In genomic region chr6:108712946-108713345, GRCh38 we compare ENCODE assay signal across 27 cellular contexts.
DNase-seq lines count a peak whose midpoint lies in the region; ATAC-seq and TF ChIP-seq lines count a peak whose summit lies in the region.
"Had no signal": no experiment of that assay in that cellular context is flagged by ENCODE, and none has a peak within 500 bp of the region (broad histone marks: within the 10 kb centered on the region; RNA-seq: fewer than 3 reads in every experiment).

No MANE protein-coding gene starts in this region.

- H3K9me3 Mint-ChIP-seq in naive thymus-derived CD8-positive, alpha-beta T cell: no peaks in the 10 kb centered on the region
- H3K9me3 Mint-ChIP-seq: activated CD4-positive, alpha-beta memory T cell treated with anti-CD3 and anti-CD28 coated beads for 36 hours; activated T-helper 17 cell treated with anti-CD3 and anti-CD28 coated beads, Interleukin-2, amount 50 U/mL, for 72 hours; naive B cell had no signal

- intact Hi-C loops in cardiac septum (cut with DNase I): no loop called here
- intact Hi-C loops in left lung (cut with DNase I): no loop called here
- intact Hi-C loops in upper lobe of right lung (cut with DNase I): no loop called here

- ATAC-seq in RWPE2 (ENCODE audit: low read depth) (peak; percentile 25; the same call in 1 of the 3 replicates), left lung (peak; percentile 75), upper lobe of right lung (peak; percentile 82), HG02571 (IDR thresholded peaks at IDR 0.05; ENCODE audit: unreplicated experiment) (no peak)
- no peak for ATAC-seq in naive thymus-derived CD8-positive, alpha-beta T cell
- ATAC-seq: A549; activated T-helper 17 cell treated with anti-CD3 and anti-CD28 coated beads, Interleukin-2, amount 50 U/mL, for 72 hours; gastrocnemius medialis; left cardiac atrium had no signal

- POLR2A ChIA-PET in naive thymus-derived CD8-positive, alpha-beta T cell (lab: Charles Lee): no interaction called here

- H3K27ac ChIP-seq in right atrium auricular region: no peak overlapping the region
- no peak overlapping the region for H3K27ac ChIP-seq in RWPE2 (ENCODE audit: poor library complexity, severe bottlenecking)
- H3K27ac ChIP-seq in left lung: no peak overlapping the region
- no peak overlapping the region for H3K27ac ChIP-seq in upper lobe of right lung
- no peak overlapping the region for H3K27ac ChIP-seq in effector memory CD4-positive, alpha-beta T cell (ENCODE audit: insufficient read depth, low read length, poor library complexity, severe bottlenecking)
- H3K27ac ChIP-seq: A549, gastrocnemius medialis, KMS-11, SJSA1, tibial nerve had no signal

- TF ChIP-seq CTCF in right atrium auricular region (IDR thresholded peaks at IDR 0.05) (no peak), RWPE2 (IDR thresholded peaks at IDR 0.05; ENCODE audit: poor library complexity, severe bottlenecking) (no peak), left lung (IDR thresholded peaks at IDR 0.05) (no peak), upper lobe of right lung (IDR thresholded peaks at IDR 0.05) (no peak)

- no peak overlapping the region for H3K4me3 Mint-ChIP-seq in naive thymus-derived CD8-positive, alpha-beta T cell
- H3K4me3 Mint-ChIP-seq: activated CD4-positive, alpha-beta memory T cell treated with anti-CD3 and anti-CD28 coated beads for 36 hours; activated T-helper 17 cell treated with anti-CD3 and anti-CD28 coated beads, Interleukin-2, amount 50 U/mL, for 72 hours; CD4-positive, alpha-beta memory T cell; naive B cell had no signal

- H3K27ac Mint-ChIP-seq in naive thymus-derived CD8-positive, alpha-beta T cell: no peak overlapping the region
- H3K27ac Mint-ChIP-seq: activated CD4-positive, alpha-beta memory T cell treated with anti-CD3 and anti-CD28 coated beads for 36 hours; activated T-helper 17 cell treated with anti-CD3 and anti-CD28 coated beads, Interleukin-2, amount 50 U/mL, for 72 hours; naive B cell had no signal

- H3K27me3 ChIP-seq in right atrium auricular region (no peaks in the 10 kb centered on the region), RWPE2 (ENCODE audit: insufficient read depth, poor library complexity, severe bottlenecking) (no peaks in the 10 kb centered on the region), left lung (no peaks in the 10 kb centered on the region), upper lobe of right lung (no peaks in the 10 kb centered on the region)
- no peaks in the 10 kb centered on the region for H3K27me3 ChIP-seq in effector memory CD4-positive, alpha-beta T cell (replicated peaks; ENCODE audit: control insufficient read depth, insufficient read depth, low read length, poor library complexity, severe bottlenecking)
- H3K27me3 ChIP-seq: gastrocnemius medialis, SJSA1, tibial nerve had no signal

- H3K4me3 ChIP-seq in right atrium auricular region (no peak overlapping the region), RWPE2 (ENCODE audit: severe bottlenecking) (no peak overlapping the region), left lung (no peak overlapping the region), upper lobe of right lung (no peak overlapping the region)
- H3K4me3 ChIP-seq in effector memory CD4-positive, alpha-beta T cell (ENCODE audit: insufficient read depth, low read depth, low read length, poor library complexity, severe bottlenecking): no peak overlapping the region
- H3K4me3 ChIP-seq: A549, gastrocnemius medialis, SJSA1, tibial nerve had no signal

- H3K9me3 ChIP-seq in right atrium auricular region (no peaks in the 10 kb centered on the region), RWPE2 (ENCODE audit: severe bottlenecking) (no peaks in the 10 kb centered on the region), left lung (no peaks in the 10 kb centered on the region), upper lobe of right lung (no peaks in the 10 kb centered on the region)
- H3K9me3 ChIP-seq in effector memory CD4-positive, alpha-beta T cell (ENCODE audit: control insufficient read depth, low read length): no peaks in the 10 kb centered on the region
- H3K9me3 ChIP-seq: A549, gastrocnemius medialis, SJSA1, tibial nerve had no signal

- DNase-seq in right atrium auricular region (ENCODE audit: low spot score): peak; percentile 36
- DNase-seq in cardiac septum (ENCODE audit: low spot score): no peak
- DNase-seq in RWPE2 (ENCODE audit: low spot score): no peak
- peak in 1 of 2 donors; percentile 44 for DNase-seq in left lung
- DNase-seq in upper lobe of right lung: no peak
- DNase-seq in effector memory CD4-positive, alpha-beta T cell: no peak
- no peak for DNase-seq in naive thymus-derived CD8-positive, alpha-beta T cell
- DNase-seq: activated CD4-positive, alpha-beta memory T cell treated with anti-CD3 and anti-CD28 coated beads for 36 hours; activated CD8-positive, alpha-beta memory T cell treated with anti-CD3 and anti-CD28 coated beads, Interleukin-2, amount 50 U/mL, for 48 hours; activated naive CD4-positive, alpha-beta T cell treated with anti-CD3 and anti-CD28 coated beads, Interleukin-2, amount 50 U/mL, for 16 hours; anterior cingulate cortex; CD4-positive, alpha-beta memory T cell; cortex of kidney; DMS 273 treated with DMSO at 0.1 percent for 48 hours; gastrocnemius medialis; GOT3; left cardiac atrium; mesendoderm; naive B cell; NCI-H524 treated with DMSO at 0.1 percent for 48 hours; stimulated activated CD4-positive, alpha-beta T cell treated with anti-CD3 and anti-CD28 coated beads, Interleukin-1b, Interleukin-23, amount 100 ng/mL, for 48 hours had no signal

- no peaks in the 10 kb centered on the region for H3K27me3 Mint-ChIP-seq in naive thymus-derived CD8-positive, alpha-beta T cell
- H3K27me3 Mint-ChIP-seq: activated CD4-positive, alpha-beta memory T cell treated with anti-CD3 and anti-CD28 coated beads for 36 hours; activated T-helper 17 cell treated with anti-CD3 and anti-CD28 coated beads, Interleukin-2, amount 50 U/mL, for 72 hours had no signal

- peaks cover 0 to 25% (median 11%) of the 10 kb centered on the region in 4 donors for H3K4me1 Mint-ChIP-seq in naive thymus-derived CD8-positive, alpha-beta T cell
- H3K4me1 Mint-ChIP-seq: naive B cell had no signal

- H3K36me3 ChIP-seq in right atrium auricular region (no peaks in the 10 kb centered on the region), RWPE2 (ENCODE audit: low read depth) (no peaks in the 10 kb centered on the region), left lung (no peaks in the 10 kb centered on the region), upper lobe of right lung (no peaks in the 10 kb centered on the region)
- no peaks in the 10 kb centered on the region for H3K36me3 ChIP-seq in effector memory CD4-positive, alpha-beta T cell (ENCODE audit: control insufficient read depth, insufficient read depth, low read length)
- H3K36me3 ChIP-seq: gastrocnemius medialis, SJSA1, tibial nerve had no signal

- H3K4me1 ChIP-seq in right atrium auricular region (peaks cover 0 to 16% of the 10 kb centered on the region in 2 donors), RWPE2 (ENCODE audit: insufficient read depth, poor library complexity, severe bottlenecking) (no peaks in the 10 kb centered on the region), left lung (peaks cover 11 to 13% of the 10 kb centered on the region in 2 donors), upper lobe of right lung (peaks cover 27% of the 10 kb centered on the region)
- peaks cover 4% of the 10 kb centered on the region for H3K4me1 ChIP-seq in effector memory CD4-positive, alpha-beta T cell (ENCODE audit: control insufficient read depth, insufficient read depth, low read length, poor library complexity, severe bottlenecking)
- H3K4me1 ChIP-seq: A549, SJSA1 had no signal

- H3K36me3 Mint-ChIP-seq in naive thymus-derived CD8-positive, alpha-beta T cell: no peaks in the 10 kb centered on the region
- H3K36me3 Mint-ChIP-seq: activated CD4-positive, alpha-beta memory T cell treated with anti-CD3 and anti-CD28 coated beads for 36 hours; CD4-positive, alpha-beta memory T cell; naive B cell had no signal

Comparison
In these comparisons a context has a peak if more than half of its experiments do, and no peak if none do; other contexts are left out.
1. ATAC-seq: peak in RWPE2 (single experiment), left lung (single experiment) and upper lobe of right lung (single experiment); none in HG02571 (single experiment) and naive thymus-derived CD8-positive, alpha-beta T cell (0 of 2).